Comparison of ENCODE assay signal across 8 cellular contexts in genomic region chr1:120608314-120609014, GRCh38.
A peak's percentile ranks its signal among the peaks of the same experiment; 100 is the strongest.
DNase-seq lines count a peak whose midpoint lies in the region; ATAC-seq, FAIRE-seq and TF ChIP-seq lines count a peak whose summit lies in the region.
"Not testable (repeated sequence)": the region's sequence is repeated elsewhere in the genome, so short reads cannot be mapped to it uniquely, and the experiment has no call there.

No MANE protein-coding gene starts in this region.

- not testable (repeated sequence) for FAIRE-seq in pancreas (lab: Jason Lieb, UNC)

- TF ChIP-seq POLR2A in body of pancreas (IDR thresholded peaks at IDR 0.05); right lobe of liver (IDR thresholded peaks at IDR 0.05): not testable (repeated sequence)

- CTCF ChIA-PET in CD8-positive, alpha-beta T cell (lab: Charles Lee); T-cell (lab: Charles Lee): not testable (repeated sequence)

- not testable (repeated sequence) for H3K9me3 Mint-ChIP-seq in CD8-positive, alpha-beta T cell; T-cell; activated T-cell treated with anti-CD3 and anti-CD28 coated beads, Interleukin-2, amount 50 U/mL, for 72 hours; stimulated activated naive CD8-positive, alpha-beta T cell treated with anti-CD3 and anti-CD28 coated beads, Interleukin-15, amount 100 ng/mL, for 72 hours

- DNase-seq in CD8-positive, alpha-beta T cell; T-cell; activated T-cell treated with anti-CD3 and anti-CD28 coated beads, Interleukin-2, amount 50 U/mL, for 72 hours; body of pancreas; heart right ventricle; right lobe of liver; pancreas; stimulated activated naive CD8-positive, alpha-beta T cell treated with anti-CD3 and anti-CD28 coated beads, Interleukin-15, amount 100 ng/mL, for 72 hours: not testable (repeated sequence)

- WGBS in body of pancreas, 2 donors, result no CpG with 5 or more reads among the region's 8 CpGs
- no CpG with 5 or more reads among the region's 8 CpGs for WGBS in heart right ventricle, 2 donors
- WGBS in right lobe of liver (ENCODE audit: insufficient coverage, low coverage, low lambda C conversion rate, missing lambda C conversion rate), result no CpG with 5 or more reads among the region's 8 CpGs
- WGBS in pancreas, 2 donors, result no CpG with 5 or more reads among the region's 8 CpGs

- not testable (repeated sequence) for H3K4me3 Mint-ChIP-seq in CD8-positive, alpha-beta T cell; T-cell; activated T-cell treated with anti-CD3 and anti-CD28 coated beads, Interleukin-2, amount 50 U/mL, for 72 hours; stimulated activated naive CD8-positive, alpha-beta T cell treated with anti-CD3 and anti-CD28 coated beads, Interleukin-15, amount 100 ng/mL, for 72 hours

- H3K27ac Mint-ChIP-seq in CD8-positive, alpha-beta T cell; T-cell; activated T-cell treated with anti-CD3 and anti-CD28 coated beads, Interleukin-2, amount 50 U/mL, for 72 hours; stimulated activated naive CD8-positive, alpha-beta T cell treated with anti-CD3 and anti-CD28 coated beads, Interleukin-15, amount 100 ng/mL, for 72 hours: not testable (repeated sequence)

- peak; percentile 16 for ATAC-seq in CD8-positive, alpha-beta T cell
- ATAC-seq in T-cell (replicated peaks in 1 of 4) (peak; percentile 31 to 46 (median 34)), body of pancreas (peak; percentile 93), heart right ventricle (peak; percentile 83 to 93 (median 90)), right lobe of liver (peak; percentile 88 to 99 (median 96)), pancreas (peak; percentile 72 to 87 (median 82))
- peak; percentile 25 to 72 for ATAC-seq in activated T-cell treated with anti-CD3 and anti-CD28 coated beads, Interleukin-2, amount 50 U/mL, for 72 hours (replicated peaks in 1 of 2)
- peak; percentile 73 for ATAC-seq in stimulated activated naive CD8-positive, alpha-beta T cell treated with anti-CD3 and anti-CD28 coated beads, Interleukin-15, amount 100 ng/mL, for 72 hours

- H3K4me1 Mint-ChIP-seq in CD8-positive, alpha-beta T cell (ENCODE audit: low read depth); T-cell; activated T-cell treated with anti-CD3 and anti-CD28 coated beads, Interleukin-2, amount 50 U/mL, for 72 hours (ENCODE audit: low read depth); stimulated activated naive CD8-positive, alpha-beta T cell treated with anti-CD3 and anti-CD28 coated beads, Interleukin-15, amount 100 ng/mL, for 72 hours: not testable (repeated sequence)

- H3K9me3 ChIP-seq in CD8-positive, alpha-beta T cell (ENCODE audit: low read length); body of pancreas; heart right ventricle; right lobe of liver; pancreas: not testable (repeated sequence)

- not testable (repeated sequence) for H3K36me3 Mint-ChIP-seq in CD8-positive, alpha-beta T cell; T-cell; activated T-cell treated with anti-CD3 and anti-CD28 coated beads, Interleukin-2, amount 50 U/mL, for 72 hours (ENCODE audit: insufficient read depth in 2 of 2)

- intact Hi-C loops in CD8-positive, alpha-beta T cell (cut with DNase I, micrococcal nuclease); body of pancreas (cut with DNase I); heart right ventricle (cut with DNase I); right lobe of liver (cut with DNase I); pancreas (cut with DNase I): not testable (repeated sequence)

- not testable (repeated sequence) for H3K4me1 ChIP-seq in CD8-positive, alpha-beta T cell (ENCODE audit: insufficient read depth, low read length); body of pancreas; heart right ventricle; right lobe of liver; pancreas

- not testable (repeated sequence) for H3K27me3 ChIP-seq in CD8-positive, alpha-beta T cell (ENCODE audit: insufficient read depth, low read length); body of pancreas; heart right ventricle; right lobe of liver; pancreas

- TF ChIP-seq CTCF in CD8-positive, alpha-beta T cell (IDR thresholded peaks at IDR 0.05); body of pancreas (IDR thresholded peaks at IDR 0.05); heart right ventricle (IDR thresholded peaks at IDR 0.05); right lobe of liver (IDR thresholded peaks at IDR 0.05); pancreas (IDR thresholded peaks at IDR 0.05): not testable (repeated sequence)

- H3K27ac ChIP-seq in CD8-positive, alpha-beta T cell (ENCODE audit: low read depth, low read length); body of pancreas; heart right ventricle; right lobe of liver; pancreas: not testable (repeated sequence)

- not testable (repeated sequence) for H3K36me3 ChIP-seq in CD8-positive, alpha-beta T cell (ENCODE audit: insufficient read depth, low read length); body of pancreas (replicated peaks in 1 of 2; ENCODE audit: insufficient read depth in 1 of 2, low read depth in 2 of 2); heart right ventricle; right lobe of liver; pancreas

- not testable (repeated sequence) for H3K27me3 Mint-ChIP-seq in CD8-positive, alpha-beta T cell (ENCODE audit: low read depth); T-cell; activated T-cell treated with anti-CD3 and anti-CD28 coated beads, Interleukin-2, amount 50 U/mL, for 72 hours (ENCODE audit: low read depth); stimulated activated naive CD8-positive, alpha-beta T cell treated with anti-CD3 and anti-CD28 coated beads, Interleukin-15, amount 100 ng/mL, for 72 hours

- not testable (repeated sequence) for H3K4me3 ChIP-seq in CD8-positive, alpha-beta T cell (ENCODE audit: low read depth, low read length); body of pancreas; heart right ventricle; right lobe of liver; pancreas

- POLR2A ChIA-PET in CD8-positive, alpha-beta T cell (lab: Charles Lee); T-cell (lab: Charles Lee): not testable (repeated sequence)

Comparison
In these comparisons a context has a peak if more than half of its experiments do, and no peak if none do; other contexts are left out.
1. ATAC-seq: peak in every context shown above with its lines; median percentile 96 in right lobe of liver; 93 in body of pancreas; 90 in heart right ventricle; 82 in pancreas; 73 in stimulated activated naive CD8-positive, alpha-beta T cell treated with anti-CD3 and anti-CD28 coated beads, Interleukin-15, amount 100 ng/mL, for 72 hours; 48 in activated T-cell treated with anti-CD3 and anti-CD28 coated beads, Interleukin-2, amount 50 U/mL, for 72 hours; 34 in T-cell; 16 in CD8-positive, alpha-beta T cell.